Comparison of ENCODE assay signal across 1 cellular context in the genomic region with DNA sequence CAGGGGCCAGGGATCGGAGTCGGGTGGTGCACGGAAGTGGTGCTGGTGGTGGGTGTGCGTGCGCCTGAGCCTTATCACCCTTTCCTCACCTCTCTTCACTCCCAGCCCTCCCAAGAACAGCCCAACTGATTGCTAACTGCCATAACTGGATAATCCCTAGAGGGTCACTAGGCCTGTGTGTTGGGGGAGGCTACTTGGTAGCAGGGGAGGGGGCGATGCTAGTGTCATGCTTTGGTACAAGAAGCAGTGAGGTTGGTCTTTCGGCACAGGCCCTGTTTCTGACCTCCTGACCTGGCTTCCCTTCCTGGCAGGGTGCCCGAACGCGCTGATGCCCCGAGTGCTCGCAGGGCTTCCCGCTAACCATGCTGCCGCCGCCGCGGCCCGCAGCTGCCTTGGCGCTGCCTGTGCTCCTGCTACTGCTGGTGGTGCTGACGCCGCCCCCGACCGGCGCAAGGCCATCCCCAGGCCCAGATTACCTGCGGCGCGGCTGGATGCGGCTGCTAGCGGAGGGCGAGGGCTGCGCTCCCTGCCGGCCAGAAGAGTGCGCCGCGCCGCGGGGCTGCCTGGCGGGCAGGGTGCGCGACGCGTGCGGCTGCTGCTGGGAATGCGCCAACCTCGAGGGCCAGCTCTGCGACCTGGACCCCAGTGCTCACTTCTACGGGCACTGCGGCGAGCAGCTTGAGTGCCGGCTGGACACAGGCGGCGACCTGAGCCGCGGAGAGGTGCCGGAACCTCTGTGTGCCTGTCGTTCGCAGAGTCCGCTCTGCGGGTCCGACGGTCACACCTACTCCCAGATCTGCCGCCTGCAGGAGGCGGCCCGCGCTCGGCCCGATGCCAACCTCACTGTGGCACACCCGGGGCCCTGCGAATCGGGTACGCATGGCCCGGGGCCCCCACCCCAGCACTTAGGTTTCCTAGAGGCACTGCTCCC.
TF ChIP-seq lines count a peak whose summit lies in the region.

No MANE protein-coding gene starts in this region.

TF ChIP-seq in GM12878, 131 proteins besides CTCF, POLR2A, EP300 and RAD21:
- TF ChIP-seq TCF3 (IDR thresholded peaks at IDR 0.05; ENCODE audit: borderline replicate concordance, insufficient read depth, low read depth, low read length) (peak; percentile 20; the same call in 1 of the 2 replicates), RUNX3 (IDR thresholded peaks at IDR 0.05; ENCODE audit: low read length) (peak; percentile 40; the same call in 1 of the 2 replicates), IKZF1 (conservative IDR thresholded peaks at IDR 0.05) (peak; percentile 79), HDGF (IDR thresholded peaks at IDR 0.05) (peak; percentile 17; the same call in 1 of the 2 replicates), RB1 (IDR thresholded peaks at IDR 0.05; ENCODE audit: borderline replicate concordance) (peak; percentile 79; the same call in 1 of the 2 replicates), ZZZ3 (IDR thresholded peaks at IDR 0.05; ENCODE audit: control insufficient read depth, insufficient read length, low read depth) (no peak), SIN3A (IDR thresholded peaks at IDR 0.05; ENCODE audit: low read depth, low read length) (no peak), PAX5 (IDR thresholded peaks at IDR 0.05; ENCODE audit: borderline replicate concordance, low read depth, low read length) (peak; percentile 58; the same call in 1 of the 2 replicates), SMAD5 (IDR thresholded peaks at IDR 0.05; ENCODE audit: low read depth) (no peak), NR2F1 (conservative IDR thresholded peaks at IDR 0.05) (peak; percentile 98), DPF2 (IDR thresholded peaks at IDR 0.05) (peak; percentile 55; the same call in 1 of the 2 replicates), EGR1 (IDR thresholded peaks at IDR 0.05; ENCODE audit: borderline replicate concordance in 1 of 2, low read depth in 2 of 2, low read length in 2 of 2) (no peak), TARDBP (IDR thresholded peaks at IDR 0.05; ENCODE audit: borderline replicate concordance) (peak; percentile 17; the same call in 1 of the 2 replicates), CHD1 (IDR thresholded peaks at IDR 0.05; ENCODE audit: low read depth, low read length) (no peak), YY1 (IDR thresholded peaks at IDR 0.05; ENCODE audit: low read depth, low read length) (peak; percentile 47; the same call in 1 of the 2 replicates), SMARCA5 (IDR thresholded peaks at IDR 0.05) (peak; percentile 92; the same call in 1 of the 2 replicates), SMC3 (IDR thresholded peaks at IDR 0.05; ENCODE audit: borderline replicate concordance, low read length) (peak; percentile 8; the same call in 1 of the 2 replicates), NFXL1 (IDR thresholded peaks at IDR 0.05; ENCODE audit: borderline replicate concordance) (no peak), MTA3 (IDR thresholded peaks at IDR 0.05; ENCODE audit: borderline replicate concordance, low read length) (no peak), ZNF207 (IDR thresholded peaks at IDR 0.05; ENCODE audit: borderline replicate concordance) (0 out of 2 replicates have a peak, but pooled peaks have one; percentile 39), POU2F2 (IDR thresholded peaks at IDR 0.05; ENCODE audit: borderline replicate concordance, low read depth, low read length) (no peak), MYC (IDR thresholded peaks at IDR 0.05; ENCODE audit: insufficient read depth, insufficient read length, insufficient replicate concordance, low read length, severe bottlenecking) (peak; percentile 63), PAX8 (IDR thresholded peaks at IDR 0.05) (no peak), STAT1 (conservative IDR thresholded peaks at IDR 0.05) (no peak), KLF5 (IDR thresholded peaks at IDR 0.05; ENCODE audit: partially characterized antibody) (peak; percentile 20), LARP7 (IDR thresholded peaks at IDR 0.05) (peak; percentile 69), GATAD2B (conservative IDR thresholded peaks at IDR 0.05; ENCODE audit: low read depth) (peak; percentile 88), BHLHE40 (IDR thresholded peaks at IDR 0.05; ENCODE audit: borderline replicate concordance in 1 of 2, low read depth in 2 of 2, low read length in 1 of 2) (peak; percentile 43 to 90; a peak in 3 of 4 replicates)
- TF ChIP-seq, protein P1, sequence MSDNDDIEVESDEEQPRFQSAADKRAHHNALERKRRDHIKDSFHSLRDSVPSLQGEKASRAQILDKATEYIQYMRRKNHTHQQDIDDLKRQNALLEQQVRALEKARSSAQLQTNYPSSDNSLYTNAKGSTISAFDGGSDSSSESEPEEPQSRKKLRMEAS (IDR thresholded peaks at IDR 0.05; ENCODE audit: low read depth, low read length): peak; percentile 55; the same call in 1 of the 2 replicates
- TF ChIP-seq, protein P2, sequence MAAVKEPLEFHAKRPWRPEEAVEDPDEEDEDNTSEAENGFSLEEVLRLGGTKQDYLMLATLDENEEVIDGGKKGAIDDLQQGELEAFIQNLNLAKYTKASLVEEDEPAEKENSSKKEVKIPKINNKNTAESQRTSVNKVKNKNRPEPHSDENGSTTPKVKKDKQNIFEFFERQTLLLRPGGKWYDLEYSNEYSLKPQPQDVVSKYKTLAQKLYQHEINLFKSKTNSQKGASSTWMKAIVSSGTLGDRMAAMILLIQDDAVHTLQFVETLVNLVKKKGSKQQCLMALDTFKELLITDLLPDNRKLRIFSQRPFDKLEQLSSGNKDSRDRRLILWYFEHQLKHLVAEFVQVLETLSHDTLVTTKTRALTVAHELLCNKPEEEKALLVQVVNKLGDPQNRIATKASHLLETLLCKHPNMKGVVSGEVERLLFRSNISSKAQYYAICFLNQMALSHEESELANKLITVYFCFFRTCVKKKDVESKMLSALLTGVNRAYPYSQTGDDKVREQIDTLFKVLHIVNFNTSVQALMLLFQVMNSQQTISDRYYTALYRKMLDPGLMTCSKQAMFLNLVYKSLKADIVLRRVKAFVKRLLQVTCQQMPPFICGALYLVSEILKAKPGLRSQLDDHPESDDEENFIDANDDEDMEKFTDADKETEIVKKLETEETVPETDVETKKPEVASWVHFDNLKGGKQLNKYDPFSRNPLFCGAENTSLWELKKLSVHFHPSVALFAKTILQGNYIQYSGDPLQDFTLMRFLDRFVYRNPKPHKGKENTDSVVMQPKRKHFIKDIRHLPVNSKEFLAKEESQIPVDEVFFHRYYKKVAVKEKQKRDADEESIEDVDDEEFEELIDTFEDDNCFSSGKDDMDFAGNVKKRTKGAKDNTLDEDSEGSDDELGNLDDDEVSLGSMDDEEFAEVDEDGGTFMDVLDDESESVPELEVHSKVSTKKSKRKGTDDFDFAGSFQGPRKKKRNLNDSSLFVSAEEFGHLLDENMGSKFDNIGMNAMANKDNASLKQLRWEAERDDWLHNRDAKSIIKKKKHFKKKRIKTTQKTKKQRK (IDR thresholded peaks at IDR 0.05; ENCODE audit: low read depth, low read length): no peak
- TF ChIP-seq, protein P3, sequence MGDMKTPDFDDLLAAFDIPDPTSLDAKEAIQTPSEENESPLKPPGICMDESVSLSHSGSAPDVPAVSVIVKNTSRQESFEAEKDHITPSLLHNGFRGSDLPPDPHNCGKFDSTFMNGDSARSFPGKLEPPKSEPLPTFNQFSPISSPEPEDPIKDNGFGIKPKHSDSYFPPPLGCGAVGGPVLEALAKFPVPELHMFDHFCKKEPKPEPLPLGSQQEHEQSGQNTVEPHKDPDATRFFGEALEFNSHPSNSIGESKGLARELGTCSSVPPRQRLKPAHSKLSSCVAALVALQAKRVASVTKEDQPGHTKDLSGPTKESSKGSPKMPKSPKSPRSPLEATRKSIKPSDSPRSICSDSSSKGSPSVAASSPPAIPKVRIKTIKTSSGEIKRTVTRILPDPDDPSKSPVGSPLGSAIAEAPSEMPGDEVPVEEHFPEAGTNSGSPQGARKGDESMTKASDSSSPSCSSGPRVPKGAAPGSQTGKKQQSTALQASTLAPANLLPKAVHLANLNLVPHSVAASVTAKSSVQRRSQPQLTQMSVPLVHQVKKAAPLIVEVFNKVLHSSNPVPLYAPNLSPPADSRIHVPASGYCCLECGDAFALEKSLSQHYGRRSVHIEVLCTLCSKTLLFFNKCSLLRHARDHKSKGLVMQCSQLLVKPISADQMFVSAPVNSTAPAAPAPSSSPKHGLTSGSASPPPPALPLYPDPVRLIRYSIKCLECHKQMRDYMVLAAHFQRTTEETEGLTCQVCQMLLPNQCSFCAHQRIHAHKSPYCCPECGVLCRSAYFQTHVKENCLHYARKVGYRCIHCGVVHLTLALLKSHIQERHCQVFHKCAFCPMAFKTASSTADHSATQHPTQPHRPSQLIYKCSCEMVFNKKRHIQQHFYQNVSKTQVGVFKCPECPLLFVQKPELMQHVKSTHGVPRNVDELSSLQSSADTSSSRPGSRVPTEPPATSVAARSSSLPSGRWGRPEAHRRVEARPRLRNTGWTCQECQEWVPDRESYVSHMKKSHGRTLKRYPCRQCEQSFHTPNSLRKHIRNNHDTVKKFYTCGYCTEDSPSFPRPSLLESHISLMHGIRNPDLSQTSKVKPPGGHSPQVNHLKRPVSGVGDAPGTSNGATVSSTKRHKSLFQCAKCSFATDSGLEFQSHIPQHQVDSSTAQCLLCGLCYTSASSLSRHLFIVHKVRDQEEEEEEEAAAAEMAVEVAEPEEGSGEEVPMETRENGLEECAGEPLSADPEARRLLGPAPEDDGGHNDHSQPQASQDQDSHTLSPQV (IDR thresholded peaks at IDR 0.05): no peak
- TF ChIP-seq, protein P4, sequence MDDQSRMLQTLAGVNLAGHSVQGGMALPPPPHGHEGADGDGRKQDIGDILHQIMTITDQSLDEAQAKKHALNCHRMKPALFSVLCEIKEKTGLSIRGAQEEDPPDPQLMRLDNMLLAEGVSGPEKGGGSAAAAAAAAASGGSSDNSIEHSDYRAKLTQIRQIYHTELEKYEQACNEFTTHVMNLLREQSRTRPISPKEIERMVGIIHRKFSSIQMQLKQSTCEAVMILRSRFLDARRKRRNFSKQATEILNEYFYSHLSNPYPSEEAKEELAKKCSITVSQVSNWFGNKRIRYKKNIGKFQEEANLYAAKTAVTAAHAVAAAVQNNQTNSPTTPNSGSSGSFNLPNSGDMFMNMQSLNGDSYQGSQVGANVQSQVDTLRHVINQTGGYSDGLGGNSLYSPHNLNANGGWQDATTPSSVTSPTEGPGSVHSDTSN (IDR thresholded peaks at IDR 0.05; ENCODE audit: insufficient replicate concordance, low read depth, low read length): no peak
- TF ChIP-seq, protein P5, sequence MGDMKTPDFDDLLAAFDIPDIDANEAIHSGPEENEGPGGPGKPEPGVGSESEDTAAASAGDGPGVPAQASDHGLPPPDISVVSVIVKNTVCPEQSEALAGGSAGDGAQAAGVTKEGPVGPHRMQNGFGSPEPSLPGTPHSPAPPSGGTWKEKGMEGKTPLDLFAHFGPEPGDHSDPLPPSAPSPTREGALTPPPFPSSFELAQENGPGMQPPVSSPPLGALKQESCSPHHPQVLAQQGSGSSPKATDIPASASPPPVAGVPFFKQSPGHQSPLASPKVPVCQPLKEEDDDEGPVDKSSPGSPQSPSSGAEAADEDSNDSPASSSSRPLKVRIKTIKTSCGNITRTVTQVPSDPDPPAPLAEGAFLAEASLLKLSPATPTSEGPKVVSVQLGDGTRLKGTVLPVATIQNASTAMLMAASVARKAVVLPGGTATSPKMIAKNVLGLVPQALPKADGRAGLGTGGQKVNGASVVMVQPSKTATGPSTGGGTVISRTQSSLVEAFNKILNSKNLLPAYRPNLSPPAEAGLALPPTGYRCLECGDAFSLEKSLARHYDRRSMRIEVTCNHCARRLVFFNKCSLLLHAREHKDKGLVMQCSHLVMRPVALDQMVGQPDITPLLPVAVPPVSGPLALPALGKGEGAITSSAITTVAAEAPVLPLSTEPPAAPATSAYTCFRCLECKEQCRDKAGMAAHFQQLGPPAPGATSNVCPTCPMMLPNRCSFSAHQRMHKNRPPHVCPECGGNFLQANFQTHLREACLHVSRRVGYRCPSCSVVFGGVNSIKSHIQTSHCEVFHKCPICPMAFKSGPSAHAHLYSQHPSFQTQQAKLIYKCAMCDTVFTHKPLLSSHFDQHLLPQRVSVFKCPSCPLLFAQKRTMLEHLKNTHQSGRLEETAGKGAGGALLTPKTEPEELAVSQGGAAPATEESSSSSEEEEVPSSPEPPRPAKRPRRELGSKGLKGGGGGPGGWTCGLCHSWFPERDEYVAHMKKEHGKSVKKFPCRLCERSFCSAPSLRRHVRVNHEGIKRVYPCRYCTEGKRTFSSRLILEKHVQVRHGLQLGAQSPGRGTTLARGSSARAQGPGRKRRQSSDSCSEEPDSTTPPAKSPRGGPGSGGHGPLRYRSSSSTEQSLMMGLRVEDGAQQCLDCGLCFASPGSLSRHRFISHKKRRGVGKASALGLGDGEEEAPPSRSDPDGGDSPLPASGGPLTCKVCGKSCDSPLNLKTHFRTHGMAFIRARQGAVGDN (IDR thresholded peaks at IDR 0.05): peak; percentile 54
- TF ChIP-seq, protein P6, sequence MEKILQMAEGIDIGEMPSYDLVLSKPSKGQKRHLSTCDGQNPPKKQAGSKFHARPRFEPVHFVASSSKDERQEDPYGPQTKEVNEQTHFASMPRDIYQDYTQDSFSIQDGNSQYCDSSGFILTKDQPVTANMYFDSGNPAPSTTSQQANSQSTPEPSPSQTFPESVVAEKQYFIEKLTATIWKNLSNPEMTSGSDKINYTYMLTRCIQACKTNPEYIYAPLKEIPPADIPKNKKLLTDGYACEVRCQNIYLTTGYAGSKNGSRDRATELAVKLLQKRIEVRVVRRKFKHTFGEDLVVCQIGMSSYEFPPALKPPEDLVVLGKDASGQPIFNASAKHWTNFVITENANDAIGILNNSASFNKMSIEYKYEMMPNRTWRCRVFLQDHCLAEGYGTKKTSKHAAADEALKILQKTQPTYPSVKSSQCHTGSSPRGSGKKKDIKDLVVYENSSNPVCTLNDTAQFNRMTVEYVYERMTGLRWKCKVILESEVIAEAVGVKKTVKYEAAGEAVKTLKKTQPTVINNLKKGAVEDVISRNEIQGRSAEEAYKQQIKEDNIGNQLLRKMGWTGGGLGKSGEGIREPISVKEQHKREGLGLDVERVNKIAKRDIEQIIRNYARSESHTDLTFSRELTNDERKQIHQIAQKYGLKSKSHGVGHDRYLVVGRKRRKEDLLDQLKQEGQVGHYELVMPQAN (conservative IDR thresholded peaks at IDR 0.05): 0 out of 2 replicates have a peak, but pooled peaks have one; percentile 41
